8 cellular contexts compared by ENCODE assay signal in genomic region chr5:128213340-128213739, GRCh38.
A peak's percentile ranks its signal among the peaks of the same experiment; 100 is the strongest.
DNase-seq lines count a peak whose midpoint lies in the region; ATAC-seq and TF ChIP-seq lines count a peak whose summit lies in the region.

No MANE protein-coding gene starts in this region.

- peak; percentile 70 for ATAC-seq in GM19395 (IDR thresholded peaks at IDR 0.05; ENCODE audit: unreplicated experiment)
- no peak for ATAC-seq in HG03439 (IDR thresholded peaks at IDR 0.05; ENCODE audit: unreplicated experiment)
- no peak for ATAC-seq in HG02610 (IDR thresholded peaks at IDR 0.05; ENCODE audit: unreplicated experiment)

- no peak overlapping the region for H3K23ac ChIP-seq in mesenchymal stem cell (ENCODE audit: low read length in 2 of 2)

- H2BK15ac ChIP-seq in mesenchymal stem cell (ENCODE audit: low read depth, poor library complexity, severe bottlenecking) = no peak overlapping the region

- no peak overlapping the region for H2BK12ac ChIP-seq in mesenchymal stem cell (ENCODE audit: low read length in 2 of 2)

- H3K27me3 ChIP-seq in MM.1S (replicated peaks; ENCODE audit: insufficient read depth, low read length) = no peaks in the 10 kb centered on the region
- H3K27me3 ChIP-seq in mesenchymal stem cell (ENCODE audit: control insufficient read depth in 1 of 2, insufficient read depth in 1 of 2, low read length in 2 of 2) = no peaks in the 10 kb centered on the region

- H2BK5ac ChIP-seq in mesenchymal stem cell (ENCODE audit: low read depth, low read length, poor library complexity, severe bottlenecking) = no peak overlapping the region

- no peak overlapping the region for H3K14ac ChIP-seq in mesenchymal stem cell (ENCODE audit: low read length in 2 of 2)

- no peak overlapping the region for H4K8ac ChIP-seq in mesenchymal stem cell (ENCODE audit: low read length)

- H3K9me2 ChIP-seq in MM.1S (replicated peaks; ENCODE audit: insufficient read depth, low read length) = no peaks in the 10 kb centered on the region

- no peaks in the 10 kb centered on the region for H3K79me1 ChIP-seq in mesenchymal stem cell (replicated peaks; ENCODE audit: low read length, poor library complexity, severe bottlenecking)

- no peaks in the 10 kb centered on the region for H3K9me3 ChIP-seq in MM.1S (replicated peaks; ENCODE audit: insufficient read depth, low read length)
- H3K9me3 ChIP-seq in mesenchymal stem cell (ENCODE audit: control insufficient read depth, low read length) = no peaks in the 10 kb centered on the region

- H3F3A ChIP-seq in MM.1S (ENCODE audit: insufficient read depth, low read length) = no peaks in the 10 kb centered on the region

- no peak overlapping the region for H3K9ac ChIP-seq in MM.1S (ENCODE audit: low read length)
- H3K9ac ChIP-seq in mesenchymal stem cell (ENCODE audit: low read length) = peak overlapping the region; percentile 67

- no peak overlapping the region for H2AK5ac ChIP-seq in mesenchymal stem cell (ENCODE audit: low read length, severe bottlenecking)

- peak; percentile 76 for TF ChIP-seq CTCF in MM.1S (IDR thresholded peaks at IDR 0.05; ENCODE audit: low read length)

- no peak overlapping the region for H3K18ac ChIP-seq in mesenchymal stem cell (ENCODE audit: low read depth in 1 of 2, low read length in 2 of 2)

- H3K79me2 ChIP-seq in MM.1S (ENCODE audit: low read length) = no peaks in the 10 kb centered on the region

- no peak overlapping the region for H3K27ac ChIP-seq in MM.1S (ENCODE audit: low read length)
- H3K27ac ChIP-seq in mesenchymal stem cell (ENCODE audit: low read length, poor library complexity, severe bottlenecking) = no peak overlapping the region

- no peak overlapping the region for H2BK120ac ChIP-seq in mesenchymal stem cell (ENCODE audit: low read depth, low read length)

- H3K36me3 ChIP-seq in MM.1S (replicated peaks; ENCODE audit: insufficient read depth, low read length) (no peaks in the 10 kb centered on the region), mesenchymal stem cell (ENCODE audit: control insufficient read depth in 1 of 2, insufficient read depth in 2 of 2, low read depth in 1 of 2, low read length in 2 of 2) (no peaks in the 10 kb centered on the region)

- 0% methylated on average over 4 of the region's 4 CpGs for WGBS in mesenchymal stem cell

- H3K4ac ChIP-seq in mesenchymal stem cell (ENCODE audit: low read depth in 1 of 2, low read length in 2 of 2) = no peak overlapping the region

- H3K4me3 ChIP-seq in MM.1S (ENCODE audit: low read length) (no peak overlapping the region), mesenchymal stem cell (ENCODE audit: insufficient read depth in 1 of 2, low read depth in 1 of 2, low read length in 2 of 2) (no peak overlapping the region)

- no peak overlapping the region for H3K4me2 ChIP-seq in MM.1S (ENCODE audit: low read depth, low read length)
- H3K4me2 ChIP-seq in mesenchymal stem cell (ENCODE audit: low read length, poor library complexity, severe bottlenecking) = no peak overlapping the region

- H4K91ac ChIP-seq in mesenchymal stem cell (ENCODE audit: low read length) = no peak overlapping the region

- DNase-seq in DMS53 (lab: John Stamatoyannopoulos, UW) (peak; percentile 84), MM.1S (peak; percentile 63), SKM-1 treated with dmso at 0.1 percent for 144 hours (lab: John Stamatoyannopoulos, UW; ENCODE audit: unreplicated experiment) (peak; percentile 49), dermis microvascular lymphatic vessel endothelial cell (ENCODE audit: low read depth in 2 of 2) (peak; percentile 58 to 69), mesenchymal stem cell (peak; percentile 64)

- H2AFZ ChIP-seq in MM.1S (ENCODE audit: low read length) (no peak overlapping the region), mesenchymal stem cell (ENCODE audit: low read depth, low read length) (no peak overlapping the region)

- no peaks in the 10 kb centered on the region for H3K4me1 ChIP-seq in MM.1S (ENCODE audit: low read length)
- peaks cover 14% of the 10 kb centered on the region for H3K4me1 ChIP-seq in mesenchymal stem cell (ENCODE audit: control insufficient read depth, insufficient read depth, low read depth, low read length)

- H4K20me1 ChIP-seq in MM.1S (ENCODE audit: insufficient read depth, low read length) = no peaks in the 10 kb centered on the region
